ENCODE assay signal across 2 cellular contexts in genomic region chr6:158909938-158910337, GRCh38.
TF ChIP-seq lines count a peak whose summit lies in the region.

No MANE protein-coding gene starts in this region.

TF ChIP-seq in WTC11, 78 proteins besides CTCF, POLR2A, EP300 and RAD21:
- no peak for TF ChIP-seq ERG (CRISPR knock-in tag; IDR thresholded peaks at IDR 0.05)
- TF ChIP-seq GTF2I (CRISPR knock-in tag; conservative IDR thresholded peaks at IDR 0.05): no peak
- TF ChIP-seq RELA (CRISPR knock-in tag; IDR thresholded peaks at IDR 0.05; ENCODE audit: borderline replicate concordance): no peak
- no peak for TF ChIP-seq ATF3 (CRISPR knock-in tag; conservative IDR thresholded peaks at IDR 0.05)
TF ChIP-seq in WTC11: peak in this region for 0.

TF ChIP-seq in SK-N-SH, 30 proteins besides CTCF, POLR2A, EP300 and RAD21:
- no peak for TF ChIP-seq EZH2phosphoT487 (IDR thresholded peaks at IDR 0.05; ENCODE audit: borderline replicate concordance, low read depth)
- TF ChIP-seq RFX5 (IDR thresholded peaks at IDR 0.05; ENCODE audit: low read length): no peak
- no peak for TF ChIP-seq MAX (IDR thresholded peaks at IDR 0.05; ENCODE audit: low read depth)
- no peak for TF ChIP-seq NFIC (IDR thresholded peaks at IDR 0.05; ENCODE audit: borderline replicate concordance)
- no peak for TF ChIP-seq REST (IDR thresholded peaks at IDR 0.05; ENCODE audit: low read depth, low read length)
- no peak for TF ChIP-seq USF2 (IDR thresholded peaks at IDR 0.05; ENCODE audit: borderline replicate concordance, low read depth, low read length)
- no peak for TF ChIP-seq RCOR1 (IDR thresholded peaks at IDR 0.05; ENCODE audit: low read length)
- TF ChIP-seq PBX3 (IDR thresholded peaks at IDR 0.05): no peak
- no peak for TF ChIP-seq POLR2AphosphoS5 (IDR thresholded peaks at IDR 0.05; ENCODE audit: low read depth, low read length)
- TF ChIP-seq SMC3 (IDR thresholded peaks at IDR 0.05; ENCODE audit: low read depth, low read length): no peak
